ENCODE assay signal across 9 cellular contexts in the genomic region with DNA sequence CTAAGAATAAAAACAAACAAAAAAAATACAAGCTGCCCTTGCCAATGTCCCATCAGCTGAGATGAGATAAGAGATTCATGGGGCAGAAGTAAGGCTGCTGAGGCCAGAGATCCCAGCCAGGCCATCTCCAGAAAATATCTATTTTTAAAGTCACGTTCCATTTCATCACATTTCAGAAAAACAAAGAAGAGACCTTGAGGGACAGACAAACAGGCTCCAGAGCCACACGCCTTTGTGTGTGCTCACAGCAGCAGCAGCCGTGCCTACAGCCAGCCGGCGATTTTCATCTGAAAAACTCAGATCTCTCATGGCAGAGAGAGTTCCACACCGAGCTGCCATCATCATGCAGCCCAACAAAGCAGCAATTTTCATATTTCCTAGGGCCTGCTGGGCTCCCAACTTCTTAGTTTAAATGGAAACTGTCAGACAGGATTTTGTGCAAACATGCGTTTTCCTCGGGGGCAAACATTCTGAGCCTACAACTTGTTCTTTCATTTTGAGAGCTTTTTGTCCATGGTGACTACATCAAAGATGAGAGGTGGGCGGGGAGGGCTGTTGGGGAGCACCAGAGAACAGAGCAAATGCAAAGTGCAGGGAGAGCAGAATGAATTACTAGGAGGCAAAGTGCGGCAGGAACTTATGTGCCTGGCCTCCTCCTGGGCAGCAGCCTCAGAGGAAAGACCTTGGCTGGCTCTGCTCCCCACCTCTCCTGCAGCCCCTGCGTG. TPM values are rescaled to one million over a fixed set of nuclear protein-coding genes. Genes with fewer than 3 reads are reported as not detected.
DNase-seq lines count a peak whose midpoint lies in the region; ATAC-seq and TF ChIP-seq lines count a peak whose summit lies in the region.
"Had no signal": no experiment of that assay in that cellular context is flagged by ENCODE, and none has a peak within 500 bp of the region (broad histone marks: within the 10 kb centered on the region; RNA-seq: fewer than 3 reads in every experiment).

No MANE protein-coding gene starts in this region.

- no peaks in the 10 kb centered on the region for H3K9me3 ChIP-seq in tibial artery

- DNase-seq in DMS53 (lab: John Stamatoyannopoulos, UW) (peak; percentile 51), DMS53 treated with DMSO at 0.1 percent for 48 hours (lab: John Stamatoyannopoulos, UW; ENCODE audit: unreplicated experiment) (no peak), epithelial cell of esophagus (ENCODE audit: low read depth) (no peak), mesothelial cell of epicardium (ENCODE audit: low spot score in 2 of 2, unreplicated experiment in 2 of 2) (no peak), tibial artery (peak; percentile 48 to 67), NCI-H1694 (lab: John Stamatoyannopoulos, UW) (no peak)
- DNase-seq: activated gamma-delta T cell treated with Interleukin-2 at 50 U/mL for 16 hours had no signal

- H3K4me1 Mint-ChIP-seq in mesothelial cell of epicardium: peaks cover 56% of the 10 kb centered on the region

- peak overlapping the region; percentile 72 to 73 for H3K27ac ChIP-seq in tibial artery

- peak overlapping the region; percentile 50 for H3K4me3 Mint-ChIP-seq in mesothelial cell of epicardium

- H3K27me3 Mint-ChIP-seq in mesothelial cell of epicardium (ENCODE audit: low read depth): no peaks in the 10 kb centered on the region

- no peak for ATAC-seq in GM21390 (IDR thresholded peaks at IDR 0.05; ENCODE audit: unreplicated experiment)
- ATAC-seq in HG02798 (IDR thresholded peaks at IDR 0.05; ENCODE audit: poor library complexity, unreplicated experiment): no peak

- H3K36me3 Mint-ChIP-seq in mesothelial cell of epicardium: no peaks in the 10 kb centered on the region

- no peaks in the 10 kb centered on the region for H3K27me3 ChIP-seq in tibial artery

- H3K36me3 ChIP-seq in tibial artery: no peaks in the 10 kb centered on the region

- H3K9me3 Mint-ChIP-seq in mesothelial cell of epicardium: no peaks in the 10 kb centered on the region

- peaks cover 0 to 74% (median 36%) of the 10 kb centered on the region in 4 donors for H3K4me1 ChIP-seq in tibial artery

- H3K4me3 ChIP-seq in epithelial cell of esophagus (ENCODE audit: low read length) (peak overlapping the region; percentile 13), tibial artery (peak overlapping the region; percentile 6 to 26)

- intact Hi-C loops in tibial artery (cut with DNase I; ENCODE audit: low total_unique reads): no loop called here

- TF ChIP-seq CTCF in epithelial cell of esophagus (IDR thresholded peaks at IDR 0.05; ENCODE audit: insufficient read depth, low read depth, low read length, missing control alignments) (no peak), mesothelial cell of epicardium (IDR thresholded peaks at IDR 0.05; ENCODE audit: unreplicated experiment) (no peak), tibial artery (IDR thresholded peaks at IDR 0.05) (no peak)

- peak overlapping the region; percentile 97 for H3K27ac Mint-ChIP-seq in mesothelial cell of epicardium

RNA-seq across cellular contexts. Expression of a gene that starts 38.8 kb away (rescaled TPM):
- total RNA-seq in mesothelial cell of epicardium: 79.8 to 82.2 TPM (median 80.2 TPM) in 3 replicates

Comparison
In these comparisons a context has a peak if more than half of its experiments do, and no peak if none do; other contexts are left out.
1. DNase-seq: peak in DMS53 (single experiment) and tibial artery (2 of 2); none in DMS53 treated with DMSO at 0.1 percent for 48 hours (single experiment), epithelial cell of esophagus (single experiment), mesothelial cell of epicardium (0 of 2) and NCI-H1694 (single experiment).